1 cellular context compared by ENCODE assay signal in the genomic region with DNA sequence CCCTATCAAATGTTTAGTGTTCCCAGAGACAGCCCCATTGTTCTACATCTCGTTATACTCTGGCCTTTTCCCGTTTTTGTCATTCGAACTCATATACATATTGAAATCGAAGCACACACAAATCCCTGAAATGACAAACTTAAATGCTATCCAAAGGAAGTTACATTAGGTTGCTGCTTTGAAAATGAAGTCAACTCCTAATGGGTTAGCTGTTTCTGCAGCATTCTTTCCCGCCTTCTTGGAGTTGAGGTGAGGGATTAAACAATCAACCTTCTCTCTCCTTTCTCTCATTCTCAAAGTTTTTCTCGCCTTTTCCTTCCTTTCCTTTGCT.
TF ChIP-seq lines count a peak whose summit lies in the region.

No MANE protein-coding gene starts in this region.

TF ChIP-seq in GM12878, 131 proteins besides CTCF, POLR2A, EP300 and RAD21 (continued from another document):
- TF ChIP-seq, protein P1, sequence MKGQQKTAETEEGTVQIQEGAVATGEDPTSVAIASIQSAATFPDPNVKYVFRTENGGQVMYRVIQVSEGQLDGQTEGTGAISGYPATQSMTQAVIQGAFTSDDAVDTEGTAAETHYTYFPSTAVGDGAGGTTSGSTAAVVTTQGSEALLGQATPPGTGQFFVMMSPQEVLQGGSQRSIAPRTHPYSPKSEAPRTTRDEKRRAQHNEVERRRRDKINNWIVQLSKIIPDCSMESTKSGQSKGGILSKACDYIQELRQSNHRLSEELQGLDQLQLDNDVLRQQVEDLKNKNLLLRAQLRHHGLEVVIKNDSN (IDR thresholded peaks at IDR 0.05; ENCODE audit: borderline replicate concordance, extremely low read length, insufficient read depth, low read depth, low read length) = no peak
- TF ChIP-seq KDM1A (IDR thresholded peaks at IDR 0.05; ENCODE audit: borderline replicate concordance) (no peak), SIN3A (IDR thresholded peaks at IDR 0.05; ENCODE audit: low read depth, low read length) (no peak), YBX1 (IDR thresholded peaks at IDR 0.05) (no peak), YY1 (IDR thresholded peaks at IDR 0.05; ENCODE audit: low read depth, low read length) (no peak), SUPT20H (IDR thresholded peaks at IDR 0.05; ENCODE audit: borderline replicate concordance, control insufficient read depth, low read depth, low read length) (no peak), POLR2AphosphoS5 (IDR thresholded peaks at IDR 0.05; ENCODE audit: low read length) (no peak)
- TF ChIP-seq, protein P2, sequence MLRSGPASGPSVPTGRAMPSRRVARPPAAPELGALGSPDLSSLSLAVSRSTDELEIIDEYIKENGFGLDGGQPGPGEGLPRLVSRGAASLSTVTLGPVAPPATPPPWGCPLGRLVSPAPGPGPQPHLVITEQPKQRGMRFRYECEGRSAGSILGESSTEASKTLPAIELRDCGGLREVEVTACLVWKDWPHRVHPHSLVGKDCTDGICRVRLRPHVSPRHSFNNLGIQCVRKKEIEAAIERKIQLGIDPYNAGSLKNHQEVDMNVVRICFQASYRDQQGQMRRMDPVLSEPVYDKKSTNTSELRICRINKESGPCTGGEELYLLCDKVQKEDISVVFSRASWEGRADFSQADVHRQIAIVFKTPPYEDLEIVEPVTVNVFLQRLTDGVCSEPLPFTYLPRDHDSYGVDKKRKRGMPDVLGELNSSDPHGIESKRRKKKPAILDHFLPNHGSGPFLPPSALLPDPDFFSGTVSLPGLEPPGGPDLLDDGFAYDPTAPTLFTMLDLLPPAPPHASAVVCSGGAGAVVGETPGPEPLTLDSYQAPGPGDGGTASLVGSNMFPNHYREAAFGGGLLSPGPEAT (IDR thresholded peaks at IDR 0.05; ENCODE audit: low read depth) = no peak
- TF ChIP-seq, protein P3, sequence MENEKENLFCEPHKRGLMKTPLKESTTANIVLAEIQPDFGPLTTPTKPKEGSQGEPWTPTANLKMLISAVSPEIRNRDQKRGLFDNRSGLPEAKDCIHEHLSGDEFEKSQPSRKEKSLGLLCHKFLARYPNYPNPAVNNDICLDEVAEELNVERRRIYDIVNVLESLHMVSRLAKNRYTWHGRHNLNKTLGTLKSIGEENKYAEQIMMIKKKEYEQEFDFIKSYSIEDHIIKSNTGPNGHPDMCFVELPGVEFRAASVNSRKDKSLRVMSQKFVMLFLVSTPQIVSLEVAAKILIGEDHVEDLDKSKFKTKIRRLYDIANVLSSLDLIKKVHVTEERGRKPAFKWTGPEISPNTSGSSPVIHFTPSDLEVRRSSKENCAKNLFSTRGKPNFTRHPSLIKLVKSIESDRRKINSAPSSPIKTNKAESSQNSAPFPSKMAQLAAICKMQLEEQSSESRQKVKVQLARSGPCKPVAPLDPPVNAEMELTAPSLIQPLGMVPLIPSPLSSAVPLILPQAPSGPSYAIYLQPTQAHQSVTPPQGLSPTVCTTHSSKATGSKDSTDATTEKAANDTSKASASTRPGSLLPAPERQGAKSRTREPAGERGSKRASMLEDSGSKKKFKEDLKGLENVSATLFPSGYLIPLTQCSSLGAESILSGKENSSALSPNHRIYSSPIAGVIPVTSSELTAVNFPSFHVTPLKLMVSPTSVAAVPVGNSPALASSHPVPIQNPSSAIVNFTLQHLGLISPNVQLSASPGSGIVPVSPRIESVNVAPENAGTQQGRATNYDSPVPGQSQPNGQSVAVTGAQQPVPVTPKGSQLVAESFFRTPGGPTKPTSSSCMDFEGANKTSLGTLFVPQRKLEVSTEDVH (IDR thresholded peaks at IDR 0.05; ENCODE audit: low read depth, partially characterized antibody) = no peak
- TF ChIP-seq, protein P4, sequence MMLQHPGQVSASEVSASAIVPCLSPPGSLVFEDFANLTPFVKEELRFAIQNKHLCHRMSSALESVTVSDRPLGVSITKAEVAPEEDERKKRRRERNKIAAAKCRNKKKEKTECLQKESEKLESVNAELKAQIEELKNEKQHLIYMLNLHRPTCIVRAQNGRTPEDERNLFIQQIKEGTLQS (IDR thresholded peaks at IDR 0.05; ENCODE audit: borderline replicate concordance, extremely low read depth, low read depth, low read length) = no peak
